ENCODE assay signal across 26 cellular contexts in genomic region chr4:69843932-69844331, GRCh38. TPM values are rescaled to one million over a fixed set of nuclear protein-coding genes. Genes with fewer than 3 reads are reported as not detected.
DNase-seq lines count a peak whose midpoint lies in the region; ATAC-seq, FAIRE-seq and TF ChIP-seq lines count a peak whose summit lies in the region.
"Had no signal": no experiment of that assay in that cellular context is flagged by ENCODE, and none has a peak within 500 bp of the region (broad histone marks: within the 10 kb centered on the region; RNA-seq: fewer than 3 reads in every experiment).

No MANE protein-coding gene starts in this region.

- in situ Hi-C loops in HepG2 (cut with HindIII; ENCODE audit: extremely low pct_ligation_motif_present, low pct_unique_long_range_greater_than_20kb): no loop called here

- no peak for TF ChIP-seq RAD21 in HepG2 (CRISPR knock-in tag; IDR thresholded peaks at IDR 0.05)

- H3K4me3 Mint-ChIP-seq in natural killer cell treated with Interleukin-12 subunit alpha and Interleukin-12 subunit beta and Interleukin-15 and Interleukin-18, amount 100 ng/mL, for 72 hours: peak overlapping the region; percentile 47
- H3K4me3 Mint-ChIP-seq: activated B cell treated with CpG ODN at 0.5 μM for 24 hours; activated naive CD8-positive, alpha-beta T cell treated with anti-CD3 and anti-CD28 coated beads, Interleukin-2, amount 50 U/mL, for 24 hours; activated T-helper 1 cell treated with anti-CD3 and anti-CD28 coated beads, Interleukin-12 subunit alpha, Interleukin-12 subunit beta, Interleukin-2, Interleukin-4 antibody, amounts not matched to agents 30 ng/mL and 10 ng/mL and 1 ng/mL, durations not matched to agents 14 hours and 24 hours and 36 hours; nephron progenitor cell; T-helper 2 cell treated with Interferon-gamma antibody and Interleukin-4, amounts not matched to agents 5 μg/mL and 100 μg/mL, for 36 hours had no signal

- no peak for FAIRE-seq in HepG2 (lab: Jason Lieb, UNC)
- FAIRE-seq: HTR-8/SVneo had no signal

- H3K9ac ChIP-seq in HepG2 (ENCODE audit: insufficient read depth, low read depth, low read length): no peak overlapping the region

- 88% methylated on average over 4 of the region's 4 CpGs for WGBS in HepG2 (ENCODE audit: low lambda C conversion rate)
- 39% methylated on average over 4 of the region's 4 CpGs for WGBS in right lobe of liver (ENCODE audit: insufficient coverage, low coverage, low lambda C conversion rate, missing lambda C conversion rate)

- no peak for TF ChIP-seq CTCF in HepG2 (CRISPR knock-in tag; IDR thresholded peaks at IDR 0.05)
- TF ChIP-seq CTCF in right lobe of liver (IDR thresholded peaks at IDR 0.05): no peak

- H3K36me3 ChIP-seq in HepG2 (replicated peaks in 1 of 2; ENCODE audit: control insufficient read depth in 1 of 2, insufficient read depth in 2 of 2, low read length in 2 of 2) (no peaks in the 10 kb centered on the region), right lobe of liver (no peaks in the 10 kb centered on the region)
- H3K36me3 ChIP-seq: SJCRH30, thyroid gland had no signal

- no TSS peak for BruUV-seq in HepG2 (replicated peaks; lab: Mats Ljungman, UMichigan)

- H3K79me2 ChIP-seq in HepG2 (ENCODE audit: insufficient read depth, low read length): no peaks in the 10 kb centered on the region

- H3K9me3 Mint-ChIP-seq in natural killer cell treated with Interleukin-12 subunit alpha and Interleukin-12 subunit beta and Interleukin-15 and Interleukin-18, amount 100 ng/mL, for 72 hours: no peaks in the 10 kb centered on the region
- H3K9me3 Mint-ChIP-seq in activated naive CD4-positive, alpha-beta T cell treated with anti-CD3 and anti-CD28 coated beads, Interleukin-2, amount 50 U/mL, for 72 hours: no peaks in the 10 kb centered on the region
- H3K9me3 Mint-ChIP-seq: activated B cell treated with CpG ODN at 0.5 μM for 24 hours; activated naive CD8-positive, alpha-beta T cell treated with anti-CD3 and anti-CD28 coated beads, Interleukin-2, amount 50 U/mL, for 24 hours; activated T-helper 1 cell treated with anti-CD3 and anti-CD28 coated beads, Interleukin-12 subunit alpha, Interleukin-12 subunit beta, Interleukin-2, Interleukin-4 antibody, amounts not matched to agents 30 ng/mL and 10 ng/mL and 1 ng/mL, durations not matched to agents 14 hours and 24 hours and 36 hours; nephron progenitor cell; T-helper 2 cell treated with Interferon-gamma antibody and Interleukin-4, amounts not matched to agents 5 μg/mL and 100 μg/mL, for 36 hours had no signal

- CTCF ChIA-PET in HepG2 (lab: Yijun Ruan, JAX; ENCODE audit: low intra/inter-chr PET ratio, low total read pairs): no interaction called here

- no peaks in the 10 kb centered on the region for H3K27me3 Mint-ChIP-seq in natural killer cell treated with Interleukin-12 subunit alpha and Interleukin-12 subunit beta and Interleukin-15 and Interleukin-18, amount 100 ng/mL, for 72 hours
- H3K27me3 Mint-ChIP-seq: activated B cell treated with CpG ODN at 0.5 μM for 24 hours; activated naive CD8-positive, alpha-beta T cell treated with anti-CD3 and anti-CD28 coated beads, Interleukin-2, amount 50 U/mL, for 24 hours had no signal

- H3K4me3 ChIP-seq in HepG2 (replicated peaks in 1 of 3; ENCODE audit: insufficient read depth in 1 of 3, low read depth in 2 of 3, low read length in 3 of 3) (no peak overlapping the region), right lobe of liver (no peak overlapping the region)
- H3K4me3 ChIP-seq: PC-9, psoas muscle, SJCRH30, thyroid gland had no signal

- no peaks in the 10 kb centered on the region for H3K36me3 Mint-ChIP-seq in natural killer cell treated with Interleukin-12 subunit alpha and Interleukin-12 subunit beta and Interleukin-15 and Interleukin-18, amount 100 ng/mL, for 72 hours
- H3K36me3 Mint-ChIP-seq in activated naive CD4-positive, alpha-beta T cell treated with anti-CD3 and anti-CD28 coated beads, Interleukin-2, amount 50 U/mL, for 72 hours: no peaks in the 10 kb centered on the region

- TF ChIP-seq EP300 in HepG2 (IDR thresholded peaks at IDR 0.05; ENCODE audit: low read depth in 2 of 2, low read length in 2 of 2) (no peak), HepG2 (CRISPR knock-in tag; IDR thresholded peaks at IDR 0.05; ENCODE audit: borderline replicate concordance) (no peak)

- POLR2A ChIA-PET in HepG2 (lab: Yijun Ruan, JAX): interaction anchor here (1.0 to 1.5 kb wide), 2 partner anchors 10 to 13 kb away, joined by 3 to 5 read pairs; no protein-coding TSS in a partner anchor

- no peak for DNase-seq in HepG2 (ENCODE audit: low spot score)
- DNase-seq in right lobe of liver: no peak
- no peak for DNase-seq in natural killer cell treated with Interleukin-12 subunit alpha and Interleukin-12 subunit beta and Interleukin-15 and Interleukin-18, amount 100 ng/mL, for 72 hours (ENCODE audit: low spot score)
- DNase-seq in activated naive CD4-positive, alpha-beta T cell treated with anti-CD3 and anti-CD28 coated beads, Interleukin-2, amount 50 U/mL, for 72 hours (ENCODE audit: low spot score in 2 of 2): no peak
- DNase-seq in NCI-H1930 (lab: John Stamatoyannopoulos, UW): no peak
- no peak for DNase-seq in NCI-H526 treated with DMSO at 0.1 percent for 48 hours (lab: John Stamatoyannopoulos, UW)
- DNase-seq: activated B cell treated with CpG ODN at 0.5 μM for 24 hours; activated CD8-positive, alpha-beta memory T cell treated with anti-CD3 and anti-CD28 coated beads for 24 hours; activated naive CD8-positive, alpha-beta T cell treated with anti-CD3 and anti-CD28 coated beads, Interleukin-2, amount 50 U/mL, for 24 hours; foreskin melanocyte; left cardiac atrium; mesendoderm; NCI-H1417; NCI-H82; nephron progenitor cell; PC-9; psoas muscle; SJCRH30; thyroid gland had no signal

- no peaks in the 10 kb centered on the region for H4K20me1 ChIP-seq in HepG2 (ENCODE audit: insufficient read depth, low read length)

- H3K9me3 ChIP-seq in HepG2 (ENCODE audit: low read length) (no peaks in the 10 kb centered on the region), right lobe of liver (no peaks in the 10 kb centered on the region)
- H3K9me3 ChIP-seq: psoas muscle, SJCRH30, thyroid gland had no signal

- TF ChIP-seq POLR2A in HepG2 (IDR thresholded peaks at IDR 0.05; ENCODE audit: insufficient read depth in 1 of 2, low read depth in 2 of 2, low read length in 2 of 2) (no peak), right lobe of liver (IDR thresholded peaks at IDR 0.05) (no peak)

- ATAC-seq in HepG2 (no peak), right lobe of liver (no peak), GM21447 (IDR thresholded peaks at IDR 0.05; ENCODE audit: unreplicated experiment) (peak; percentile 76), HG03159 (IDR thresholded peaks at IDR 0.05; ENCODE audit: unreplicated experiment) (peak; percentile 70)
- peak; percentile 71 to 82 for ATAC-seq in natural killer cell treated with Interleukin-12 subunit alpha and Interleukin-12 subunit beta and Interleukin-15 and Interleukin-18, amount 100 ng/mL, for 72 hours
- no peak for ATAC-seq in activated naive CD4-positive, alpha-beta T cell treated with anti-CD3 and anti-CD28 coated beads, Interleukin-2, amount 50 U/mL, for 72 hours
- ATAC-seq: activated naive CD8-positive, alpha-beta T cell treated with anti-CD3 and anti-CD28 coated beads, Interleukin-2, amount 50 U/mL, for 24 hours; left cardiac atrium; psoas muscle had no signal

- no peak overlapping the region for H2AFZ ChIP-seq in HepG2 (ENCODE audit: low read length)
- H2AFZ ChIP-seq: PC-9 had no signal

- peaks cover 10 to 23% of the 10 kb centered on the region in 2 donors for H3K4me1 Mint-ChIP-seq in natural killer cell treated with Interleukin-12 subunit alpha and Interleukin-12 subunit beta and Interleukin-15 and Interleukin-18, amount 100 ng/mL, for 72 hours (ENCODE audit: low read depth in 2 of 2)
- H3K4me1 Mint-ChIP-seq: activated B cell treated with CpG ODN at 0.5 μM for 24 hours; activated naive CD8-positive, alpha-beta T cell treated with anti-CD3 and anti-CD28 coated beads, Interleukin-2, amount 50 U/mL, for 24 hours; nephron progenitor cell had no signal

- peak overlapping the region; percentile 42 to 45 for H3K27ac Mint-ChIP-seq in natural killer cell treated with Interleukin-12 subunit alpha and Interleukin-12 subunit beta and Interleukin-15 and Interleukin-18, amount 100 ng/mL, for 72 hours
- H3K27ac Mint-ChIP-seq in activated naive CD4-positive, alpha-beta T cell treated with anti-CD3 and anti-CD28 coated beads, Interleukin-2, amount 50 U/mL, for 72 hours: no peak overlapping the region
- H3K27ac Mint-ChIP-seq: activated B cell treated with CpG ODN at 0.5 μM for 24 hours; activated naive CD8-positive, alpha-beta T cell treated with anti-CD3 and anti-CD28 coated beads, Interleukin-2, amount 50 U/mL, for 24 hours; activated T-helper 1 cell treated with anti-CD3 and anti-CD28 coated beads, Interleukin-12 subunit alpha, Interleukin-12 subunit beta, Interleukin-2, Interleukin-4 antibody, amounts not matched to agents 30 ng/mL and 10 ng/mL and 1 ng/mL, durations not matched to agents 14 hours and 24 hours and 36 hours; nephron progenitor cell; T-helper 2 cell treated with Interferon-gamma antibody and Interleukin-4, amounts not matched to agents 5 μg/mL and 100 μg/mL, for 36 hours had no signal

- peak overlapping the region; percentile 67 for H3K27ac ChIP-seq in HepG2 (ENCODE audit: extremely low read length, insufficient read depth, low read length)
- H3K27ac ChIP-seq in right lobe of liver: peak overlapping the region in 1 of 3 donors; percentile 21
- H3K27ac ChIP-seq: PC-9, psoas muscle, SJCRH30, thyroid gland had no signal

- H3K27me3 ChIP-seq in HepG2 (ENCODE audit: control insufficient read depth in 1 of 2, insufficient read depth in 2 of 2, low read length in 2 of 2) (no peaks in the 10 kb centered on the region), right lobe of liver (no peaks in the 10 kb centered on the region)
- H3K27me3 ChIP-seq: SJCRH30, thyroid gland had no signal

- intact Hi-C loops in HepG2 (cut with micrococcal nuclease; ENCODE audit: unreplicated experiment) (no loop called here), right lobe of liver (cut with DNase I) (no loop called here)

- no peak overlapping the region for H3K4me2 ChIP-seq in HepG2 (ENCODE audit: low read depth, low read length)
- H3K4me2 ChIP-seq: PC-9 had no signal

- H3K4me1 ChIP-seq in HepG2 (ENCODE audit: insufficient read depth, low read length) (peaks cover 29% of the 10 kb centered on the region), right lobe of liver (no peaks in the 10 kb centered on the region)
- H3K4me1 ChIP-seq: psoas muscle, SJCRH30, thyroid gland had no signal

RNA-seq across cellular contexts. Expression of gene SULT1E1, which starts 16.0 kb away (rescaled TPM):
- total RNA-seq in HepG2 (2016; rRNA removed; fragmentation: Illumina TruSeq; extraction: Trizol) (3.7 and 3.9 TPM in 2 replicates), right lobe of liver (10 to 100 TPM in 2 of 6 experiments, 1 to 10 TPM in 4; 5.1 to 22.3 (median 6.6) TPM)
- 0.40 and 0.53 TPM in 2 replicates for total RNA-seq in HepG2 (2016; cell fraction: cytosol; rRNA removed; fragmentation: Illumina TruSeq; extraction: Trizol; ENCODE audit: low read depth)
- total RNA-seq in HepG2 (2016; cell fraction: insoluble cytoplasmic fraction; rRNA removed; fragmentation: Illumina TruSeq; extraction: Trizol): 2.9 and 4.2 TPM in 2 replicates
- total RNA-seq in HepG2 (2016; cell fraction: membrane; rRNA removed; fragmentation: Illumina TruSeq; extraction: Trizol): 0.99 and 1.1 TPM in 2 replicates
- total RNA-seq in HepG2 (2016; cell fraction: nucleus; rRNA removed; fragmentation: Illumina TruSeq; extraction: Trizol): 2.0 and 2.5 TPM in 2 replicates
- polyA plus RNA-seq in HepG2 (2011; rRNA removed): 1.7 and 1.8 TPM in 2 replicates
- 0.50 and 0.86 TPM in 2 replicates for polyA plus RNA-seq in HepG2 (2011; cell fraction: cytosol; rRNA removed)
- 1.5 and 2.0 TPM in 2 replicates for polyA plus RNA-seq in HepG2 (2011; cell fraction: nucleus; rRNA removed)
- polyA plus RNA-seq in HepG2 (2012): 3.6 and 7.3 TPM in 2 replicates
- polyA plus RNA-seq in HepG2 (2016; cell fraction: cytosol; fragmentation: Illumina TruSeq; extraction: Trizol; ENCODE audit: low read depth): 0.33 and 0.46 TPM in 2 replicates
- polyA plus RNA-seq in HepG2 (2016; cell fraction: insoluble cytoplasmic fraction; fragmentation: Illumina TruSeq; extraction: Trizol; ENCODE audit: low read depth): 2.9 and 3.1 TPM in 2 replicates
- 0.50 and 0.54 TPM in 2 replicates for polyA plus RNA-seq in HepG2 (2016; cell fraction: membrane; fragmentation: Illumina TruSeq; extraction: Trizol; ENCODE audit: low read depth)
- 2.4 and 4.4 TPM in 2 replicates for polyA plus RNA-seq in HepG2 (2016; cell fraction: nucleus; fragmentation: Illumina TruSeq; extraction: Trizol; ENCODE audit: insufficient read depth, low read depth)
- polyA minus RNA-seq in HepG2 (2011; rRNA and poly(A)+ RNA removed; ENCODE audit: low replicate concordance): 0.22 TPM in 1 of 2 replicates, not detected in the other
- 0.59 TPM in 1 of 2 replicates, not detected in the other for polyA minus RNA-seq in HepG2 (2011; cell fraction: cytosol; rRNA and poly(A)+ RNA removed)
- 1.5 and 2.7 TPM in 2 replicates for polyA minus RNA-seq in HepG2 (2011; cell fraction: nucleus; rRNA and poly(A)+ RNA removed)
- total RNA-seq in natural killer cell treated with Interleukin-12 subunit alpha and Interleukin-12 subunit beta and Interleukin-15 and Interleukin-18, amount 100 ng/mL, for 72 hours: not detected
- total RNA-seq in activated naive CD4-positive, alpha-beta T cell treated with anti-CD3 and anti-CD28 coated beads, Interleukin-2, amount 50 U/mL, for 72 hours: not detected
- total RNA-seq: A172; activated B cell treated with CpG ODN at 0.5 μM for 24 hours; activated T-helper 1 cell treated with anti-CD3 and anti-CD28 coated beads, Interleukin-12 subunit alpha, Interleukin-12 subunit beta, Interleukin-2, Interleukin-4 antibody, amounts not matched to agents 30 ng/mL and 10 ng/mL and 1 ng/mL, durations not matched to agents 14 hours and 24 hours and 36 hours; left cardiac atrium; PC-9; psoas muscle; SJCRH30; thyroid gland had no signal
- polyA plus RNA-seq: BJ had no signal

Comparison
In these comparisons a context has a peak if more than half of its experiments do, and no peak if none do; other contexts are left out.
1. ATAC-seq: peak in GM21447 (single experiment), HG03159 (single experiment) and natural killer cell treated with Interleukin-12 subunit alpha and Interleukin-12 subunit beta and Interleukin-15 and Interleukin-18, amount 100 ng/mL, for 72 hours (2 of 2); none in HepG2 (single experiment), right lobe of liver (0 of 4) and activated naive CD4-positive, alpha-beta T cell treated with anti-CD3 and anti-CD28 coated beads, Interleukin-2, amount 50 U/mL, for 72 hours (0 of 2).
2. H3K27ac Mint-ChIP-seq: peak in natural killer cell treated with Interleukin-12 subunit alpha and Interleukin-12 subunit beta and Interleukin-15 and Interleukin-18, amount 100 ng/mL, for 72 hours (2 of 2); none in activated naive CD4-positive, alpha-beta T cell treated with anti-CD3 and anti-CD28 coated beads, Interleukin-2, amount 50 U/mL, for 72 hours (0 of 2).